In genomic region chr15:98907921-98908490, GRCh38 we compare ENCODE assay signal across 27 cellular contexts.
DNase-seq lines count a peak whose midpoint lies in the region; TF ChIP-seq lines count a peak whose summit lies in the region.
"Had no signal": no experiment of that assay in that cellular context is flagged by ENCODE, and none has a peak within 500 bp of the region (broad histone marks: within the 10 kb centered on the region; RNA-seq: fewer than 3 reads in every experiment).

No MANE protein-coding gene starts in this region.

- H3K27ac ChIP-seq in HEK293 (ENCODE audit: extremely low read depth, low read depth, low read length) (no peak overlapping the region), VCaP (peak overlapping the region; percentile 54), thyroid gland (peak overlapping the region; percentile 93 to 96 (median 95))
- H3K27ac ChIP-seq: cardiac muscle cell, gastrocnemius medialis, SK-N-MC had no signal

- peaks cover 26% of the 10 kb centered on the region for H3K36me3 Mint-ChIP-seq in HFFc6 (ENCODE audit: low read depth)

- no peak overlapping the region for H3K27ac Mint-ChIP-seq in HFFc6
- H3K27ac Mint-ChIP-seq: activated CD4-positive, alpha-beta memory T cell treated with anti-CD3 and anti-CD28 coated beads, Interleukin-2, amount 10 ng/mL, durations not matched to agents 7 days and 5 days; activated T-helper 17 cell treated with anti-CD3 and anti-CD28 coated beads, Interleukin-2, amount 50 U/mL, for 72 hours; CD4-positive, alpha-beta T cell; T-helper 1 cell treated with Interleukin-12 subunit alpha and Interleukin-12 subunit beta and Interleukin-4 antibody, amounts not matched to agents 30 μg/mL and 1 μg/mL, for 36 hours had no signal

- no peak for TF ChIP-seq POLR2A in thyroid gland (IDR thresholded peaks at IDR 0.05)

- DNase-seq in kidney tubule cell (ENCODE audit: low spot score) (peak; percentile 81), thyroid gland (peak; percentile 66 to 75), HFFc6 (no peak), NCI-H82 treated with DMSO at 0.1 percent for 48 hours (lab: John Stamatoyannopoulos, UW; ENCODE audit: unreplicated experiment) (no peak), SIG-M5 (lab: John Stamatoyannopoulos, UW) (no peak)
- DNase-seq: activated CD4-positive, alpha-beta memory T cell treated with anti-CD3 and anti-CD28 coated beads, Interleukin-2, amount 10 ng/mL, durations not matched to agents 7 days and 5 days; activated CD4-positive, alpha-beta T cell treated with anti-CD3 and anti-CD28 coated beads for 1 hour; activated naive CD4-positive, alpha-beta T cell treated with anti-CD3 and anti-CD28 coated beads, Interleukin-2, amount 50 U/mL, for 16 hours; amygdala; CD4-positive, alpha-beta T cell; gastrocnemius medialis; hippocampal formation; left ventricle myocardium superior; naive thymus-derived CD4-positive, alpha-beta T cell; NCI-H1092 treated with DMSO at 0.1 percent for 48 hours; NCI-H1930; NCI-H524 treated with DMSO at 0.1 percent for 48 hours; nucleus accumbens; stimulated activated CD4-positive, alpha-beta T cell treated with anti-CD3 and anti-CD28 coated beads, Interleukin-2, amount 100 ng/mL, for 24 hours had no signal

- intact Hi-C loops in thyroid gland (cut with DNase I): no loop called here

- 29 to 41% methylated on average over 5 of the region's 5 CpGs for WGBS in thyroid gland, 2 donors

- H3K4me3 Mint-ChIP-seq in HFFc6: no peak overlapping the region
- H3K4me3 Mint-ChIP-seq: activated CD4-positive, alpha-beta memory T cell treated with anti-CD3 and anti-CD28 coated beads, Interleukin-2, amount 10 ng/mL, durations not matched to agents 7 days and 5 days; activated T-helper 17 cell treated with anti-CD3 and anti-CD28 coated beads, Interleukin-2, amount 50 U/mL, for 72 hours; CD4-positive, alpha-beta T cell; GM23338; naive thymus-derived CD4-positive, alpha-beta T cell; T-helper 1 cell treated with Interleukin-12 subunit alpha and Interleukin-12 subunit beta and Interleukin-4 antibody, amounts not matched to agents 30 μg/mL and 1 μg/mL, for 36 hours had no signal

- CTCF ChIA-PET in HEK293 (lab: Yijun Ruan, JAX): interaction anchor here (1.1 to 1.6 kb wide), 2 partner anchors 150 to 387 kb away, joined by 3 to 7 read pairs; no protein-coding TSS in a partner anchor

- H3K9me3 ChIP-seq in HEK293 (ENCODE audit: control insufficient read depth, insufficient read depth, low read depth, low read length) (no peaks in the 10 kb centered on the region), thyroid gland (no peaks in the 10 kb centered on the region)
- H3K9me3 ChIP-seq: gastrocnemius medialis had no signal

- H3K36me3 ChIP-seq in HEK293 (ENCODE audit: control insufficient read depth in 2 of 2, insufficient read depth in 1 of 2, low read length in 2 of 2) (peaks cover 13 to 53% of the 10 kb centered on the region in 2 experiments), thyroid gland (peaks cover 7 to 19% of the 10 kb centered on the region in 2 donors)

- POLR2A ChIA-PET in HEK293 (lab: Yijun Ruan, JAX): no interaction called here

- H3K4me1 ChIP-seq in HEK293 (ENCODE audit: control insufficient read depth, insufficient read depth, low read length) (no peaks in the 10 kb centered on the region), thyroid gland (peaks cover 28 to 40% of the 10 kb centered on the region in 2 donors)

- H3K4me3 ChIP-seq in HEK293 (ENCODE audit: low read depth, low read length): no peak overlapping the region
- H3K4me3 ChIP-seq in thyroid gland (replicated peaks in 1 of 3): no peak overlapping the region
- H3K4me3 ChIP-seq: cardiac muscle cell, gastrocnemius medialis, GM23338, SK-N-MC, smooth muscle cell had no signal

- TF ChIP-seq CTCF in HEK293 (tag by site-specific recombination; IDR thresholded peaks at IDR 0.05) (no peak), VCaP (conservative IDR thresholded peaks at IDR 0.05) (no peak), thyroid gland (IDR thresholded peaks at IDR 0.05) (no peak), HFFc6 (IDR thresholded peaks at IDR 0.05) (no peak)

- H3K4me1 Mint-ChIP-seq in HFFc6 (ENCODE audit: low read depth): peaks cover 52% of the 10 kb centered on the region

- H3K9me3 Mint-ChIP-seq in HFFc6: no peaks in the 10 kb centered on the region
- H3K9me3 Mint-ChIP-seq: activated CD4-positive, alpha-beta memory T cell treated with anti-CD3 and anti-CD28 coated beads, Interleukin-2, amount 10 ng/mL, durations not matched to agents 7 days and 5 days; activated T-helper 17 cell treated with anti-CD3 and anti-CD28 coated beads, Interleukin-2, amount 50 U/mL, for 72 hours; CD4-positive, alpha-beta T cell; naive thymus-derived CD4-positive, alpha-beta T cell; T-helper 1 cell treated with Interleukin-12 subunit alpha and Interleukin-12 subunit beta and Interleukin-4 antibody, amounts not matched to agents 30 μg/mL and 1 μg/mL, for 36 hours had no signal

- H3K27me3 ChIP-seq in thyroid gland: no peaks in the 10 kb centered on the region
- H3K27me3 ChIP-seq: cardiac muscle cell, gastrocnemius medialis had no signal

- H3K27me3 Mint-ChIP-seq in HFFc6 (ENCODE audit: insufficient read depth): peaks cover 2% of the 10 kb centered on the region
- H3K27me3 Mint-ChIP-seq: activated CD4-positive, alpha-beta memory T cell treated with anti-CD3 and anti-CD28 coated beads, Interleukin-2, amount 10 ng/mL, durations not matched to agents 7 days and 5 days; CD4-positive, alpha-beta T cell; naive thymus-derived CD4-positive, alpha-beta T cell had no signal

TF ChIP-seq in HEK293, 187 proteins besides CTCF, POLR2A, EP300 and RAD21:
- TF ChIP-seq ZIC2 (tag by site-specific recombination; IDR thresholded peaks at IDR 0.05) (0 out of 2 replicates have a peak, but pooled peaks have one; percentile 8), ZNF76 (tag by site-specific recombination; IDR thresholded peaks at IDR 0.05; ENCODE audit: borderline replicate concordance, low read depth) (no peak)
TF ChIP-seq in HEK293: peak in this region for 1.

Comparison
In these comparisons a context has a peak if more than half of its experiments do, and no peak if none do; other contexts are left out.
1. DNase-seq: peak in kidney tubule cell (single experiment) and thyroid gland (2 of 2); none in HFFc6 (single experiment), NCI-H82 treated with DMSO at 0.1 percent for 48 hours (single experiment) and SIG-M5 (single experiment).